Comparison of ENCODE assay signal across 1 cellular context in the genomic region with DNA sequence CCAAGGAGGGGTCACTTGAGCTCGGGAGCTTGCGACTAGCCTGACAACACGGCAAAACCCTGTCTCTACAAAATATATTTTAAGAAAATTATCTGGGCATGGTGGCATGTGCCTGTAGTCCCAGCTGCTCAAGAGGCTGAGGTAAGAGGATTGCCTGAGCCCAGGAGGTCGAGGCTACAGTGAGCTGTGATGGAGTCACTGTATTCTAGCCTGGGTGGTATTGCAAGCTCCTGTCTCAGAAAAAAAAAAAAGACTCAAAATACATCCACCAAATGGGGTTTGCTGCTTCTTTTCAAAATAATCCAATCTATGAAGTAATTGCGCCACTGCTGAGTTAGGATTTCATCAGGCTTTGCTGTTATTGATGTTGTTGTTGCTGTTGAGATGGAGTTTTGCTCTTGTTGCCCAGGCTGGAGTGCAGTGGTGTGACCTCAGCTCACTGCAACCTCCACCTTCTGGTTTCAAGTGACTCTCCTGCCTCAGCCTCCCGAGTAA.
TF ChIP-seq lines count a peak whose summit lies in the region.

No MANE protein-coding gene starts in this region.

TF ChIP-seq in H1, 55 proteins besides CTCF, POLR2A, EP300 and RAD21:
- TF ChIP-seq ATF3 (IDR thresholded peaks at IDR 0.05; ENCODE audit: insufficient read depth, low read depth, low read length) (no peak), BRCA1 (IDR thresholded peaks at IDR 0.05; ENCODE audit: low read depth, low read length) (no peak), CHD2 (IDR thresholded peaks at IDR 0.05; ENCODE audit: low read length) (no peak), USF2 (IDR thresholded peaks at IDR 0.05; ENCODE audit: low read length) (no peak), BACH1 (IDR thresholded peaks at IDR 0.05; ENCODE audit: low read length) (no peak), CHD7 (IDR thresholded peaks at IDR 0.05; ENCODE audit: insufficient replicate concordance, low read length) (no peak), E2F6 (IDR thresholded peaks at IDR 0.05) (no peak), HDAC2 (IDR thresholded peaks at IDR 0.05; ENCODE audit: borderline replicate concordance in 1 of 2, low read depth in 2 of 2, low read length in 2 of 2) (no peak), SP4 (IDR thresholded peaks at IDR 0.05; ENCODE audit: low read length) (no peak), BCL11A (IDR thresholded peaks at IDR 0.05; ENCODE audit: low read depth in 2 of 2, low read length in 2 of 2) (no peak), JUN (IDR thresholded peaks at IDR 0.05; ENCODE audit: low read depth, low read length) (no peak), CEBPB (IDR thresholded peaks at IDR 0.05; ENCODE audit: low read depth, low read length) (no peak)
